In genomic region chr6:37256692-37257319, GRCh38 we compare ENCODE assay signal across 8 cellular contexts. TPM values are rescaled to one million over a fixed set of nuclear protein-coding genes. Genes with fewer than 3 reads are reported as not detected.
DNase-seq lines count a peak whose midpoint lies in the region; ATAC-seq and TF ChIP-seq lines count a peak whose summit lies in the region.

No MANE protein-coding gene starts in this region.

- peaks cover 3% of the 10 kb centered on the region; the same call in 1 of the 2 replicates for H3K4me1 ChIP-seq in iPS-20b (ENCODE audit: insufficient read depth, low read length)
- H3K4me1 ChIP-seq in testis: peaks cover 14% of the 10 kb centered on the region

- CTCF ChIA-PET in activated CD8-positive, alpha-beta memory T cell treated with anti-CD3 and anti-CD28 coated beads, Interleukin-2, amount 10 ng/mL, durations not matched to agents 7 days and 5 days (lab: Charles Lee): interaction anchor here (1.1 to 2.1 kb wide), 7 partner anchors 14 to 239 kb away, joined by 3 to 8 read pairs (median 4); partner anchors contain the start of gene PIM1

- no peak for ATAC-seq in activated CD8-positive, alpha-beta memory T cell treated with anti-CD3 and anti-CD28 coated beads, Interleukin-2, amount 10 ng/mL, durations not matched to agents 7 days and 5 days
- no peak for ATAC-seq in GM19467 (IDR thresholded peaks at IDR 0.05; ENCODE audit: unreplicated experiment)

- H3K27me3 Mint-ChIP-seq in activated CD8-positive, alpha-beta memory T cell treated with anti-CD3 and anti-CD28 coated beads, Interleukin-2, amount 10 ng/mL, durations not matched to agents 7 days and 5 days: no peaks in the 10 kb centered on the region
- no peaks in the 10 kb centered on the region for H3K27me3 Mint-ChIP-seq in activated T-helper 1 cell treated with anti-CD3 and anti-CD28 coated beads, Interleukin-12 subunit alpha, Interleukin-12 subunit beta, Interleukin-2, Interleukin-4 antibody, amounts not matched to agents 30 ng/mL and 10 ng/mL and 1 ng/mL, durations not matched to agents 14 hours and 24 hours and 36 hours (ENCODE audit: insufficient read depth)

- H3K4me1 Mint-ChIP-seq in activated CD8-positive, alpha-beta memory T cell treated with anti-CD3 and anti-CD28 coated beads, Interleukin-2, amount 10 ng/mL, durations not matched to agents 7 days and 5 days: peaks cover 36% of the 10 kb centered on the region
- H3K4me1 Mint-ChIP-seq in activated T-helper 1 cell treated with anti-CD3 and anti-CD28 coated beads, Interleukin-12 subunit alpha, Interleukin-12 subunit beta, Interleukin-2, Interleukin-4 antibody, amounts not matched to agents 30 ng/mL and 10 ng/mL and 1 ng/mL, durations not matched to agents 14 hours and 24 hours and 36 hours (ENCODE audit: low read depth): peaks cover 71% of the 10 kb centered on the region

- no peaks in the 10 kb centered on the region for H3K9me3 Mint-ChIP-seq in activated CD8-positive, alpha-beta memory T cell treated with anti-CD3 and anti-CD28 coated beads, Interleukin-2, amount 10 ng/mL, durations not matched to agents 7 days and 5 days (ENCODE audit: low read depth)
- H3K9me3 Mint-ChIP-seq in activated T-helper 1 cell treated with anti-CD3 and anti-CD28 coated beads, Interleukin-12 subunit alpha, Interleukin-12 subunit beta, Interleukin-2, Interleukin-4 antibody, amounts not matched to agents 30 ng/mL and 10 ng/mL and 1 ng/mL, durations not matched to agents 14 hours and 24 hours and 36 hours: no peaks in the 10 kb centered on the region

- peak overlapping the region; percentile 83 for H3K4me3 ChIP-seq in iPS-20b (ENCODE audit: low read length)
- peak overlapping the region; percentile 66 to 78 for H3K4me3 ChIP-seq in testis

- H3K36me3 ChIP-seq in iPS-20b (ENCODE audit: insufficient read depth, low read depth, low read length): no peaks in the 10 kb centered on the region
- H3K36me3 ChIP-seq in testis (ENCODE audit: low read depth, missing control alignments): no peaks in the 10 kb centered on the region

- 22 to 46% methylated on average over 12 of the region's 12 CpGs for WGBS in testis, 2 donors

- H3K27me3 ChIP-seq in iPS-20b (ENCODE audit: insufficient read depth, low read length) (no peaks in the 10 kb centered on the region; the same call in 1 of the 2 replicates), testis (no peaks in the 10 kb centered on the region)

- no peak overlapping the region for H3K27ac ChIP-seq in iPS-20b (ENCODE audit: low read length)
- peak overlapping the region in 1 of 2 donors; percentile 42 for H3K27ac ChIP-seq in testis

- intact Hi-C loops in activated T-helper 1 cell treated with anti-CD3 and anti-CD28 coated beads, Interleukin-12 subunit alpha, Interleukin-12 subunit beta, Interleukin-2, Interleukin-4 antibody, amounts not matched to agents 30 ng/mL and 10 ng/mL and 1 ng/mL, durations not matched to agents 14 hours and 24 hours and 36 hours (cut with micrococcal nuclease): loop anchor here (2.0 kb wide), 1 partner anchor 16 kb away; no protein-coding TSS in a partner anchor
- intact Hi-C loops in testis (cut with DNase I; ENCODE audit: low total_unique reads): no loop called here

- no peak for DNase-seq in activated CD8-positive, alpha-beta memory T cell treated with anti-CD3 and anti-CD28 coated beads, Interleukin-2, amount 10 ng/mL, durations not matched to agents 7 days and 5 days
- DNase-seq in activated CD8-positive, alpha-beta memory T cell treated with anti-CD3 and anti-CD28 coated beads, Interleukin-2, amount 50 U/mL, for 48 hours: no peak
- no peak for DNase-seq in activated T-helper 1 cell treated with anti-CD3 and anti-CD28 coated beads, Interleukin-12 subunit alpha, Interleukin-12 subunit beta, Interleukin-2, Interleukin-4 antibody, amounts not matched to agents 30 ng/mL and 10 ng/mL and 1 ng/mL, durations not matched to agents 14 hours and 24 hours and 36 hours (ENCODE audit: low spot score)
- no peak for DNase-seq in testis
- DNase-seq in RPMI8226: no peak
- no peak for DNase-seq in HuH-7.5 (ENCODE audit: low spot score)

- H3K27ac Mint-ChIP-seq in activated CD8-positive, alpha-beta memory T cell treated with anti-CD3 and anti-CD28 coated beads, Interleukin-2, amount 10 ng/mL, durations not matched to agents 7 days and 5 days: peak overlapping the region; percentile 52
- no peak overlapping the region for H3K27ac Mint-ChIP-seq in activated T-helper 1 cell treated with anti-CD3 and anti-CD28 coated beads, Interleukin-12 subunit alpha, Interleukin-12 subunit beta, Interleukin-2, Interleukin-4 antibody, amounts not matched to agents 30 ng/mL and 10 ng/mL and 1 ng/mL, durations not matched to agents 14 hours and 24 hours and 36 hours

- no peak for TF ChIP-seq POLR2A in testis (IDR thresholded peaks at IDR 0.05)

- no peak for TF ChIP-seq CTCF in testis (IDR thresholded peaks at IDR 0.05)

- H3K9ac ChIP-seq in iPS-20b (ENCODE audit: low read depth, low read length): peak overlapping the region; percentile 38; the same call in 1 of the 2 replicates

- H3K9me3 ChIP-seq in iPS-20b (ENCODE audit: insufficient read depth, low read depth, low read length) (no peaks in the 10 kb centered on the region), testis (no peaks in the 10 kb centered on the region)

- peak overlapping the region; percentile 82 for H3K4me3 Mint-ChIP-seq in activated CD8-positive, alpha-beta memory T cell treated with anti-CD3 and anti-CD28 coated beads, Interleukin-2, amount 10 ng/mL, durations not matched to agents 7 days and 5 days
- H3K4me3 Mint-ChIP-seq in activated T-helper 1 cell treated with anti-CD3 and anti-CD28 coated beads, Interleukin-12 subunit alpha, Interleukin-12 subunit beta, Interleukin-2, Interleukin-4 antibody, amounts not matched to agents 30 ng/mL and 10 ng/mL and 1 ng/mL, durations not matched to agents 14 hours and 24 hours and 36 hours: peak overlapping the region; percentile 97

- H3K36me3 Mint-ChIP-seq in activated CD8-positive, alpha-beta memory T cell treated with anti-CD3 and anti-CD28 coated beads, Interleukin-2, amount 10 ng/mL, durations not matched to agents 7 days and 5 days: peaks cover 10% of the 10 kb centered on the region
- peaks cover 26% of the 10 kb centered on the region for H3K36me3 Mint-ChIP-seq in activated T-helper 1 cell treated with anti-CD3 and anti-CD28 coated beads, Interleukin-12 subunit alpha, Interleukin-12 subunit beta, Interleukin-2, Interleukin-4 antibody, amounts not matched to agents 30 ng/mL and 10 ng/mL and 1 ng/mL, durations not matched to agents 14 hours and 24 hours and 36 hours (ENCODE audit: low read depth)

RNA-seq across cellular contexts. Expression of gene TBC1D22B, which starts 0.8 kb away (rescaled TPM):
- total RNA-seq in activated CD8-positive, alpha-beta memory T cell treated with anti-CD3 and anti-CD28 coated beads, Interleukin-2, amount 10 ng/mL, durations not matched to agents 7 days and 5 days: 10 to 100 TPM; 17.3 to 17.9 TPM
- 20.8 and 21.2 TPM in 2 replicates for total RNA-seq in activated T-helper 1 cell treated with anti-CD3 and anti-CD28 coated beads, Interleukin-12 subunit alpha, Interleukin-12 subunit beta, Interleukin-2, Interleukin-4 antibody, amounts not matched to agents 30 ng/mL and 10 ng/mL and 1 ng/mL, durations not matched to agents 14 hours and 24 hours and 36 hours
- 10 to 100 TPM; 25.6 to 36.4 TPM for total RNA-seq in testis
- 23.1 TPM for polyA plus RNA-seq in testis (ENCODE audit: insufficient read depth, low read depth, low replicate concordance)

RNA-seq across cellular contexts. Expression of gene TMEM217, which starts 1.1 kb away (rescaled TPM):
- total RNA-seq in activated CD8-positive, alpha-beta memory T cell treated with anti-CD3 and anti-CD28 coated beads, Interleukin-2, amount 10 ng/mL, durations not matched to agents 7 days and 5 days: 1 to 10 TPM; 2.7 to 5.7 TPM
- total RNA-seq in activated T-helper 1 cell treated with anti-CD3 and anti-CD28 coated beads, Interleukin-12 subunit alpha, Interleukin-12 subunit beta, Interleukin-2, Interleukin-4 antibody, amounts not matched to agents 30 ng/mL and 10 ng/mL and 1 ng/mL, durations not matched to agents 14 hours and 24 hours and 36 hours: 7.7 and 9.9 TPM in 2 replicates
- total RNA-seq in testis: 10 to 100 TPM; 13.3 to 16.2 TPM
- polyA plus RNA-seq in testis (ENCODE audit: insufficient read depth, low read depth, low replicate concordance): 46.5 TPM
